ENCODE assay signal across 11 cellular contexts in the genomic region with DNA sequence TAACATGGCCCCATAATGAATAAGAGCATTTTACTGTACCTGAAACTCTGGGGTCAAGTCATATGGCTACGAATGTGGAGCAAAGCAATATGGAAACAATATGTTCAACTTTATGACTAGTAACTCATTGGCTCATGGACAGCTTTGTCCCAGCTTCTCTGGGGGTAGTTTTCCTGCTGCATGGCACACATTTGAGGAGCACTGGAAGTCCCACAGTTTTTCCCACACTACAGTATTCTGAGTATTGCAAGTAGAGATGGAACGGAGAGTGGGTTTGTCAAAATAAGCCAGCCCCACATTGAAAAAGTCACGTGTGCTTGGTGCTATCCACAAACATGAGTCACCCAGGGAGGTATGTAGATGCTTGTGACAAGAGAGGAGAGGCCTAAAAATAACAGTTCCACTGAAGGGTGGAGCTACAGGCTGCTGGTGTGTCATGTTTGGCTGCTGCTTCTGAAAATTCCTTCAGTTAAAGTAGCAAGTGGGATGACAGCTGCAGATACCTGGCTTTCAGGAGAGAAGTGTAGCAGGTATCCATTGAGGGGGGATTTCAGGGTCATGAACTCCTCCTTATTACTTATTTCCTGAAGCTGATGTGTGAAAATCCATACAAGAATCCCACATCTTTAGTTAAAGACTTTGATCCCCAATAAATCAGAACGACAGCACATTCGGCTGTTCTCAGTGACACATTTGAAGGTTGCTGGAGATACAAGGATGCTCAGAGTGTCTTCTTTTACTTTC. TPM values are rescaled to one million over a fixed set of nuclear protein-coding genes. Genes with fewer than 3 reads are reported as not detected.
DNase-seq lines count a peak whose midpoint lies in the region; ATAC-seq, FAIRE-seq and TF ChIP-seq lines count a peak whose summit lies in the region.
"Had no signal": no experiment of that assay in that cellular context is flagged by ENCODE, and none has a peak within 500 bp of the region (broad histone marks: within the 10 kb centered on the region; RNA-seq: fewer than 3 reads in every experiment).

No MANE protein-coding gene starts in this region.

- 14% methylated on average over 5 of the region's 5 CpGs for WGBS in HepG2 (ENCODE audit: low lambda C conversion rate)

- H3K27ac Mint-ChIP-seq in MCF 10A (ENCODE audit: low read depth, unreplicated experiment) = peak overlapping the region; percentile 98

- no peak for TF ChIP-seq POLR2A in HepG2 (IDR thresholded peaks at IDR 0.05; ENCODE audit: insufficient read depth in 1 of 2, low read depth in 2 of 2, low read length in 2 of 2)
- TF ChIP-seq POLR2A in vagina (IDR thresholded peaks at IDR 0.05) = no peak

- peaks cover 6% of the 10 kb centered on the region for H3K9me3 Mint-ChIP-seq in MCF 10A (ENCODE audit: unreplicated experiment)

- intact Hi-C loops in MCF 10A (cut with micrococcal nuclease) = loop anchor here (1.0 to 5.0 kb wide), 4 partner anchors 75 to 184 kb away; no protein-coding TSS in a partner anchor
- intact Hi-C loops in HepG2 (cut with micrococcal nuclease; ENCODE audit: unreplicated experiment) = no loop called here
- intact Hi-C loops in vagina (cut with DNase I) = loop anchor here (10.0 kb wide), 1 partner anchor 291 kb away; no protein-coding TSS in a partner anchor

- H3K4me3 Mint-ChIP-seq in MCF 10A (ENCODE audit: unreplicated experiment) = peak overlapping the region; percentile 60
- H3K4me3 Mint-ChIP-seq: naive B cell had no signal

- H3K27me3 ChIP-seq in HepG2 (ENCODE audit: control insufficient read depth in 1 of 2, insufficient read depth in 2 of 2, low read length in 2 of 2) (peaks cover 1 to 3% of the 10 kb centered on the region in 2 experiments; a peak in 2 of 5 replicates), vagina (no peaks in the 10 kb centered on the region)

- TF ChIP-seq RAD21 in HepG2 (CRISPR knock-in tag; IDR thresholded peaks at IDR 0.05) = no peak

- H4K20me1 ChIP-seq in HepG2 (ENCODE audit: insufficient read depth, low read length) = no peaks in the 10 kb centered on the region

- H3K4me3 ChIP-seq in HepG2 (replicated peaks in 1 of 3; ENCODE audit: insufficient read depth in 1 of 3, low read depth in 2 of 3, low read length in 3 of 3) = no peak overlapping the region
- no peak overlapping the region for H3K4me3 ChIP-seq in vagina

- peak; percentile 7 for DNase-seq in stimulated activated CD8-positive, alpha-beta memory T cell treated with anti-CD3 and anti-CD28 coated beads, Interleukin-12 subunit alpha, Interleukin-12 subunit beta, amount 100 ng/mL, for 1 hour (ENCODE audit: low read depth)
- no peak for DNase-seq in stimulated activated CD8-positive, alpha-beta memory T cell treated with anti-CD3 and anti-CD28 coated beads, Interleukin-4, amount 100 ng/mL, for 48 hours
- DNase-seq in MCF 10A (ENCODE audit: unreplicated experiment) = peak; percentile 96
- DNase-seq in HepG2 (ENCODE audit: low spot score) = peak; percentile 70
- DNase-seq in vagina (ENCODE audit: extremely low spot score in 2 of 2) = no peak
- no peak for DNase-seq in superior temporal gyrus (ENCODE audit: extremely low spot score)
- no peak for DNase-seq in NCI-H69 (lab: John Stamatoyannopoulos, UW)
- DNase-seq: activated CD8-positive, alpha-beta memory T cell treated with anti-CD3 and anti-CD28 coated beads, Interleukin-2, amount 50 U/mL, for 4 hours; DMS 273 treated with DMSO at 0.1 percent for 48 hours; naive B cell had no signal

- H3K9me3 ChIP-seq in HepG2 (ENCODE audit: low read length) = no peaks in the 10 kb centered on the region
- H3K9me3 ChIP-seq in vagina = no peaks in the 10 kb centered on the region

- no peak overlapping the region for H2AFZ ChIP-seq in HepG2 (ENCODE audit: low read length)

- H3K79me2 ChIP-seq in HepG2 (ENCODE audit: insufficient read depth, low read length) = no peaks in the 10 kb centered on the region

- no peak for TF ChIP-seq EP300 in HepG2 (IDR thresholded peaks at IDR 0.05; ENCODE audit: low read depth in 2 of 2, low read length in 2 of 2)
- no peak for TF ChIP-seq EP300 in HepG2 (CRISPR knock-in tag; IDR thresholded peaks at IDR 0.05; ENCODE audit: borderline replicate concordance)

- in situ Hi-C loops in HepG2 (cut with HindIII; ENCODE audit: extremely low pct_ligation_motif_present, low pct_unique_long_range_greater_than_20kb) = no loop called here

- H3K36me3 ChIP-seq in HepG2 (replicated peaks in 1 of 2; ENCODE audit: control insufficient read depth in 1 of 2, insufficient read depth in 2 of 2, low read length in 2 of 2) (no peaks in the 10 kb centered on the region), vagina (no peaks in the 10 kb centered on the region)

- H3K36me3 Mint-ChIP-seq in MCF 10A (ENCODE audit: insufficient read depth, unreplicated experiment) = no peaks in the 10 kb centered on the region
- H3K36me3 Mint-ChIP-seq: naive B cell had no signal

- peak overlapping the region; percentile 45 for H3K4me2 ChIP-seq in HepG2 (ENCODE audit: low read depth, low read length)

- H3K27ac ChIP-seq in HepG2 (ENCODE audit: extremely low read length, insufficient read depth, low read length) (no peak overlapping the region), vagina (peak overlapping the region; percentile 50)

- TF ChIP-seq CTCF in MCF 10A (IDR thresholded peaks at IDR 0.05; ENCODE audit: unreplicated experiment) (no peak), HepG2 (CRISPR knock-in tag; IDR thresholded peaks at IDR 0.05) (no peak), vagina (IDR thresholded peaks at IDR 0.05) (no peak)

- ATAC-seq in HepG2 (peak; percentile 71), GM19328 (IDR thresholded peaks at IDR 0.05; ENCODE audit: unreplicated experiment) (no peak)

- H3K9ac ChIP-seq in HepG2 (ENCODE audit: insufficient read depth, low read depth, low read length) = no peak overlapping the region

- peaks cover 27% of the 10 kb centered on the region for H3K4me1 Mint-ChIP-seq in MCF 10A (ENCODE audit: insufficient read depth, unreplicated experiment)
- H3K4me1 Mint-ChIP-seq: naive B cell had no signal

- POLR2A ChIA-PET in MCF 10A (lab: Yijun Ruan, JAX) = interaction anchor here (0.6 to 2.8 kb wide), 19 partner anchors 11 to 451 kb away, joined by 3 to 17 read pairs (median 4); partner anchors contain the start of gene GATA6
- POLR2A ChIA-PET in HepG2 (lab: Yijun Ruan, JAX) = interaction anchor here (1.4 to 1.5 kb wide), 2 partner anchors 14 to 25 kb away, joined by 3 to 4 read pairs; no protein-coding TSS in a partner anchor

- CTCF ChIA-PET in MCF 10A (lab: Yijun Ruan, JAX) = interaction anchor here (0.7 to 1.0 kb wide), 2 partner anchors 98 to 432 kb away, joined by 3 read pairs; no protein-coding TSS in a partner anchor
- CTCF ChIA-PET in HepG2 (lab: Yijun Ruan, JAX; ENCODE audit: low intra/inter-chr PET ratio, low total read pairs) = no interaction called here

- FAIRE-seq in HepG2 (lab: Jason Lieb, UNC) = no peak

- H3K4me1 ChIP-seq in HepG2 (ENCODE audit: insufficient read depth, low read length) (peaks cover 36% of the 10 kb centered on the region), vagina (peaks cover 22% of the 10 kb centered on the region)

- no TSS peak for BruUV-seq in MCF 10A (replicated peaks; lab: Mats Ljungman, UMichigan)
- BruUV-seq in HepG2 (replicated peaks; lab: Mats Ljungman, UMichigan) = no TSS peak

- no peaks in the 10 kb centered on the region for H3K27me3 Mint-ChIP-seq in MCF 10A (ENCODE audit: insufficient read depth, unreplicated experiment)
- H3K27me3 Mint-ChIP-seq: naive B cell had no signal

TF ChIP-seq in HepG2, 621 proteins besides CTCF, POLR2A, EP300 and RAD21 (continues in another document):
- TF ChIP-seq ZNF737 (CRISPR knock-in tag; IDR thresholded peaks at IDR 0.05; ENCODE audit: borderline replicate concordance) = no peak
- no peak for TF ChIP-seq DR1 (CRISPR knock-in tag; IDR thresholded peaks at IDR 0.05)
- TF ChIP-seq MTA1 (CRISPR knock-in tag; IDR thresholded peaks at IDR 0.05; ENCODE audit: borderline replicate concordance) = no peak
- TF ChIP-seq ZNF660 (CRISPR knock-in tag; IDR thresholded peaks at IDR 0.05; ENCODE audit: borderline replicate concordance, low read depth) = no peak
- no peak for TF ChIP-seq ZKSCAN8 (CRISPR knock-in tag; IDR thresholded peaks at IDR 0.05; ENCODE audit: borderline replicate concordance)
- 0 out of 2 replicates have a peak, but pooled peaks have one; percentile 43 for TF ChIP-seq BHLHE40 (IDR thresholded peaks at IDR 0.05; ENCODE audit: low read length)
- TF ChIP-seq, protein P1, sequence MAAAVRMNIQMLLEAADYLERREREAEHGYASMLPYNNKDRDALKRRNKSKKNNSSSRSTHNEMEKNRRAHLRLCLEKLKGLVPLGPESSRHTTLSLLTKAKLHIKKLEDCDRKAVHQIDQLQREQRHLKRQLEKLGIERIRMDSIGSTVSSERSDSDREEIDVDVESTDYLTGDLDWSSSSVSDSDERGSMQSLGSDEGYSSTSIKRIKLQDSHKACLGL (CRISPR knock-in tag; IDR thresholded peaks at IDR 0.05) = no peak
- no peak for TF ChIP-seq ZMYM2 (CRISPR knock-in tag; IDR thresholded peaks at IDR 0.05)
- peak; percentile 84 for TF ChIP-seq FOSL2 (CRISPR knock-in tag; IDR thresholded peaks at IDR 0.05)
- no peak for TF ChIP-seq SMAD9 (CRISPR knock-in tag; IDR thresholded peaks at IDR 0.05)

RNA-seq across cellular contexts. Expression of gene CTAGE1, which starts 48.3 kb away (rescaled TPM):
- total RNA-seq in MCF 10A (2022) (not detected in 2 replicates), HepG2 (2016; rRNA removed; fragmentation: Illumina TruSeq; extraction: Trizol) (0.02 TPM in 1 of 2 replicates, not detected in the other), vagina (not detected)
- not detected in 2 replicates for total RNA-seq in HepG2 (2016; cell fraction: cytosol; rRNA removed; fragmentation: Illumina TruSeq; extraction: Trizol; ENCODE audit: low read depth)
- total RNA-seq in HepG2 (2016; cell fraction: insoluble cytoplasmic fraction; rRNA removed; fragmentation: Illumina TruSeq; extraction: Trizol) = not detected in 2 replicates
- total RNA-seq in HepG2 (2016; cell fraction: membrane; rRNA removed; fragmentation: Illumina TruSeq; extraction: Trizol) = not detected in 2 replicates
- 0.09 TPM in 1 of 2 replicates, not detected in the other for total RNA-seq in HepG2 (2016; cell fraction: nucleus; rRNA removed; fragmentation: Illumina TruSeq; extraction: Trizol)
- polyA plus RNA-seq in HepG2 (2011; rRNA removed) = 0.01 TPM in 1 of 2 replicates, not detected in the other
- polyA plus RNA-seq in HepG2 (2011; cell fraction: cytosol; rRNA removed) = not detected in 2 replicates
- not detected in 2 replicates for polyA plus RNA-seq in HepG2 (2011; cell fraction: nucleus; rRNA removed)
- 0.04 and 0.09 TPM in 2 replicates for polyA plus RNA-seq in HepG2 (2012)
- not detected in 2 replicates for polyA plus RNA-seq in HepG2 (2016; cell fraction: cytosol; fragmentation: Illumina TruSeq; extraction: Trizol; ENCODE audit: low read depth)
- not detected in 2 replicates for polyA plus RNA-seq in HepG2 (2016; cell fraction: insoluble cytoplasmic fraction; fragmentation: Illumina TruSeq; extraction: Trizol; ENCODE audit: low read depth)
- polyA plus RNA-seq in HepG2 (2016; cell fraction: membrane; fragmentation: Illumina TruSeq; extraction: Trizol; ENCODE audit: low read depth) = not detected in 2 replicates
- 0.10 TPM in 1 of 2 replicates, not detected in the other for polyA plus RNA-seq in HepG2 (2016; cell fraction: nucleus; fragmentation: Illumina TruSeq; extraction: Trizol; ENCODE audit: insufficient read depth, low read depth)
- not detected in 2 replicates for polyA minus RNA-seq in HepG2 (2011; rRNA and poly(A)+ RNA removed; ENCODE audit: low replicate concordance)
- not detected in 2 replicates for polyA minus RNA-seq in HepG2 (2011; cell fraction: cytosol; rRNA and poly(A)+ RNA removed)
- not detected in 2 replicates for polyA minus RNA-seq in HepG2 (2011; cell fraction: nucleus; rRNA and poly(A)+ RNA removed)

Comparison
In these comparisons a context has a peak if more than half of its experiments do, and no peak if none do; other contexts are left out.
1. DNase-seq: peak in stimulated activated CD8-positive, alpha-beta memory T cell treated with anti-CD3 and anti-CD28 coated beads, Interleukin-12 subunit alpha, Interleukin-12 subunit beta, amount 100 ng/mL, for 1 hour (single experiment), MCF 10A (single experiment) and HepG2 (single experiment); none in stimulated activated CD8-positive, alpha-beta memory T cell treated with anti-CD3 and anti-CD28 coated beads, Interleukin-4, amount 100 ng/mL, for 48 hours (single experiment), vagina (0 of 2), superior temporal gyrus (single experiment) and NCI-H69 (single experiment).